In the genomic region with DNA sequence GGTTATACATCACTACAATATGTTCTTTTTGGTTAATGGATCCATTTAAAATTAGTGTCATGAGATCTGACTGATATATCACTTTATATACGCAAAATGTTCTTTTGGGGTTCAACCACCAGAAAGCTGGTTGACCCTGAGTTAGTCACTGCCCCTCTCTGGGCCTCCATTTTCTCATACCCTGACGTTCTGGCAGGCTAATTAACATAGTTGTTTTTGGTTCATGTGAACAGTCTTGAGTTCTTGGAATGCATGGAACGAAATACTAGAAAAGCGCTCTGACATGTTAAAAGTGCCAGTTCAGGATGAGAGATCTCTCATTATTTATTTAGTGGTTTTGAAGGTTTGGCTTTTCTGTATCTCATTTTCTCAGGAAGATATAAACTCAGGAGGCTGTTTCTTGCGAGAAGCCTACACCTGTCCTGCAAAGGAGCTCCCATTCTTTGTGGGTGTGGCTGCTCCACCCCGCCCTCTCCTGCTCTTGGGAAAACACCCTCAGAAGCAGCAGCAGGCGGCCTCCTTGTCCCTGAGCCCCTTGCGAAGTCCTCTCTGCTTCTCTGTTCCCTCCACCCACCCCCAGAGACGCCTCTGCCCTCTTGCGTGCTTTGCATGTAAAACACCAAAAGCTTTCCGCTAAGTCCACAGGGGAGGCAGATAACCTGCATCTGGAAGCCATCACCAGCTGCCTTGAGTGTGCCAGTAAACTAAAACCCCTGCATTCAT, we compare ENCODE assay signal across 1 cellular context.
A peak's percentile ranks its signal among the peaks of the same experiment; 100 is the strongest.
TF ChIP-seq lines count a peak whose summit lies in the region.

No MANE protein-coding gene starts in this region.

TF ChIP-seq in HEK293, 187 proteins besides CTCF, POLR2A, EP300 and RAD21 (continued from another document and continues in another):
- TF ChIP-seq, protein P1, sequence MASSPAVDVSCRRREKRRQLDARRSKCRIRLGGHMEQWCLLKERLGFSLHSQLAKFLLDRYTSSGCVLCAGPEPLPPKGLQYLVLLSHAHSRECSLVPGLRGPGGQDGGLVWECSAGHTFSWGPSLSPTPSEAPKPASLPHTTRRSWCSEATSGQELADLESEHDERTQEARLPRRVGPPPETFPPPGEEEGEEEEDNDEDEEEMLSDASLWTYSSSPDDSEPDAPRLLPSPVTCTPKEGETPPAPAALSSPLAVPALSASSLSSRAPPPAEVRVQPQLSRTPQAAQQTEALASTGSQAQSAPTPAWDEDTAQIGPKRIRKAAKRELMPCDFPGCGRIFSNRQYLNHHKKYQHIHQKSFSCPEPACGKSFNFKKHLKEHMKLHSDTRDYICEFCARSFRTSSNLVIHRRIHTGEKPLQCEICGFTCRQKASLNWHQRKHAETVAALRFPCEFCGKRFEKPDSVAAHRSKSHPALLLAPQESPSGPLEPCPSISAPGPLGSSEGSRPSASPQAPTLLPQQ (tag by site-specific recombination; IDR thresholded peaks at IDR 0.05) = no peak
- TF ChIP-seq KLF1 (tag by site-specific recombination; IDR thresholded peaks at IDR 0.05) (peak; percentile 83), ZNF664 (tag by site-specific recombination; IDR thresholded peaks at IDR 0.05) (no peak), TRIM28 (IDR thresholded peaks at IDR 0.05; ENCODE audit: borderline replicate concordance, low read length) (peak; percentile 82), ZNF670 (tag by site-specific recombination; IDR thresholded peaks at IDR 0.05; ENCODE audit: low read depth) (no peak), ZNF560 (tag by site-specific recombination; IDR thresholded peaks at IDR 0.05; ENCODE audit: borderline replicate concordance) (no peak), ZNF354C (tag by site-specific recombination; IDR thresholded peaks at IDR 0.05; ENCODE audit: borderline replicate concordance, low read depth) (no peak), ZNF561 (tag by site-specific recombination; IDR thresholded peaks at IDR 0.05; ENCODE audit: borderline replicate concordance) (no peak), ZNF341 (tag by site-specific recombination; IDR thresholded peaks at IDR 0.05; ENCODE audit: low read depth) (0 out of 2 replicates have a peak, but pooled peaks have one; percentile 11), ZNF660 (tag by site-specific recombination; IDR thresholded peaks at IDR 0.05) (no peak; the same call in 1 of the 2 replicates), ZNF830 (tag by site-specific recombination; IDR thresholded peaks at IDR 0.05; ENCODE audit: low read depth) (no peak), GLIS2 (tag by site-specific recombination; IDR thresholded peaks at IDR 0.05) (no peak), KLF7 (tag by site-specific recombination; IDR thresholded peaks at IDR 0.05; ENCODE audit: borderline replicate concordance) (no peak), WT1 (tag by site-specific recombination; IDR thresholded peaks at IDR 0.05) (0 out of 2 replicates have a peak, but pooled peaks have one; percentile 47), ZNF335 (tag by site-specific recombination; conservative IDR thresholded peaks at IDR 0.05) (no peak), KLF9 (tag by site-specific recombination; IDR thresholded peaks at IDR 0.05; ENCODE audit: low read depth) (peak; percentile 62), SP7 (tag by site-specific recombination; IDR thresholded peaks at IDR 0.05) (no peak), ZFP69B (tag by site-specific recombination; IDR thresholded peaks at IDR 0.05) (no peak), ZNF792 (tag by site-specific recombination; IDR thresholded peaks at IDR 0.05) (no peak), ZFP41 (tag by site-specific recombination; IDR thresholded peaks at IDR 0.05; ENCODE audit: borderline replicate concordance) (no peak), IKZF3 (tag by site-specific recombination; IDR thresholded peaks at IDR 0.05) (no peak), ZNF19 (tag by site-specific recombination; IDR thresholded peaks at IDR 0.05; ENCODE audit: low read depth) (no peak), BCL11B (tag by site-specific recombination; IDR thresholded peaks at IDR 0.05; ENCODE audit: low read depth) (no peak), ZNF239 (tag by site-specific recombination; IDR thresholded peaks at IDR 0.05) (no peak), ZNF544 (tag by site-specific recombination; IDR thresholded peaks at IDR 0.05) (no peak), RBAK (tag by site-specific recombination; IDR thresholded peaks at IDR 0.05) (no peak), ZNF133 (tag by site-specific recombination; IDR thresholded peaks at IDR 0.05) (no peak), HOXA7 (CRISPR knock-in tag; IDR thresholded peaks at IDR 0.05; ENCODE audit: borderline replicate concordance) (no peak), ZNF140 (tag by site-specific recombination; IDR thresholded peaks at IDR 0.05) (no peak), MEIS1 (CRISPR knock-in tag; IDR thresholded peaks at IDR 0.05; ENCODE audit: borderline replicate concordance) (no peak), ZNF175 (tag by site-specific recombination; IDR thresholded peaks at IDR 0.05) (no peak), BCL11A (tag by site-specific recombination; IDR thresholded peaks at IDR 0.05; ENCODE audit: low read depth) (no peak), PRDM1 (tag by site-specific recombination; IDR thresholded peaks at IDR 0.05) (no peak), ZNF658 (tag by site-specific recombination; IDR thresholded peaks at IDR 0.05) (no peak), ZFHX2 (tag by site-specific recombination; conservative IDR thresholded peaks at IDR 0.05) (peak; percentile 91), ZNF157 (tag by site-specific recombination; IDR thresholded peaks at IDR 0.05) (no peak)
- TF ChIP-seq, protein P2, sequence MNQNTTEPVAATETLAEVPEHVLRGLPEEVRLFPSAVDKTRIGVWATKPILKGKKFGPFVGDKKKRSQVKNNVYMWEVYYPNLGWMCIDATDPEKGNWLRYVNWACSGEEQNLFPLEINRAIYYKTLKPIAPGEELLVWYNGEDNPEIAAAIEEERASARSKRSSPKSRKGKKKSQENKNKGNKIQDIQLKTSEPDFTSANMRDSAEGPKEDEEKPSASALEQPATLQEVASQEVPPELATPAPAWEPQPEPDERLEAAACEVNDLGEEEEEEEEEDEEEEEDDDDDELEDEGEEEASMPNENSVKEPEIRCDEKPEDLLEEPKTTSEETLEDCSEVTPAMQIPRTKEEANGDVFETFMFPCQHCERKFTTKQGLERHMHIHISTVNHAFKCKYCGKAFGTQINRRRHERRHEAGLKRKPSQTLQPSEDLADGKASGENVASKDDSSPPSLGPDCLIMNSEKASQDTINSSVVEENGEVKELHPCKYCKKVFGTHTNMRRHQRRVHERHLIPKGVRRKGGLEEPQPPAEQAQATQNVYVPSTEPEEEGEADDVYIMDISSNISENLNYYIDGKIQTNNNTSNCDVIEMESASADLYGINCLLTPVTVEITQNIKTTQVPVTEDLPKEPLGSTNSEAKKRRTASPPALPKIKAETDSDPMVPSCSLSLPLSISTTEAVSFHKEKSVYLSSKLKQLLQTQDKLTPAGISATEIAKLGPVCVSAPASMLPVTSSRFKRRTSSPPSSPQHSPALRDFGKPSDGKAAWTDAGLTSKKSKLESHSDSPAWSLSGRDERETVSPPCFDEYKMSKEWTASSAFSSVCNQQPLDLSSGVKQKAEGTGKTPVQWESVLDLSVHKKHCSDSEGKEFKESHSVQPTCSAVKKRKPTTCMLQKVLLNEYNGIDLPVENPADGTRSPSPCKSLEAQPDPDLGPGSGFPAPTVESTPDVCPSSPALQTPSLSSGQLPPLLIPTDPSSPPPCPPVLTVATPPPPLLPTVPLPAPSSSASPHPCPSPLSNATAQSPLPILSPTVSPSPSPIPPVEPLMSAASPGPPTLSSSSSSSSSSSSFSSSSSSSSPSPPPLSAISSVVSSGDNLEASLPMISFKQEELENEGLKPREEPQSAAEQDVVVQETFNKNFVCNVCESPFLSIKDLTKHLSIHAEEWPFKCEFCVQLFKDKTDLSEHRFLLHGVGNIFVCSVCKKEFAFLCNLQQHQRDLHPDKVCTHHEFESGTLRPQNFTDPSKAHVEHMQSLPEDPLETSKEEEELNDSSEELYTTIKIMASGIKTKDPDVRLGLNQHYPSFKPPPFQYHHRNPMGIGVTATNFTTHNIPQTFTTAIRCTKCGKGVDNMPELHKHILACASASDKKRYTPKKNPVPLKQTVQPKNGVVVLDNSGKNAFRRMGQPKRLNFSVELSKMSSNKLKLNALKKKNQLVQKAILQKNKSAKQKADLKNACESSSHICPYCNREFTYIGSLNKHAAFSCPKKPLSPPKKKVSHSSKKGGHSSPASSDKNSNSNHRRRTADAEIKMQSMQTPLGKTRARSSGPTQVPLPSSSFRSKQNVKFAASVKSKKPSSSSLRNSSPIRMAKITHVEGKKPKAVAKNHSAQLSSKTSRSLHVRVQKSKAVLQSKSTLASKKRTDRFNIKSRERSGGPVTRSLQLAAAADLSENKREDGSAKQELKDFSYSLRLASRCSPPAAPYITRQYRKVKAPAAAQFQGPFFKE (tag by site-specific recombination; IDR thresholded peaks at IDR 0.05; ENCODE audit: borderline replicate concordance) = no peak
- TF ChIP-seq, protein P3, sequence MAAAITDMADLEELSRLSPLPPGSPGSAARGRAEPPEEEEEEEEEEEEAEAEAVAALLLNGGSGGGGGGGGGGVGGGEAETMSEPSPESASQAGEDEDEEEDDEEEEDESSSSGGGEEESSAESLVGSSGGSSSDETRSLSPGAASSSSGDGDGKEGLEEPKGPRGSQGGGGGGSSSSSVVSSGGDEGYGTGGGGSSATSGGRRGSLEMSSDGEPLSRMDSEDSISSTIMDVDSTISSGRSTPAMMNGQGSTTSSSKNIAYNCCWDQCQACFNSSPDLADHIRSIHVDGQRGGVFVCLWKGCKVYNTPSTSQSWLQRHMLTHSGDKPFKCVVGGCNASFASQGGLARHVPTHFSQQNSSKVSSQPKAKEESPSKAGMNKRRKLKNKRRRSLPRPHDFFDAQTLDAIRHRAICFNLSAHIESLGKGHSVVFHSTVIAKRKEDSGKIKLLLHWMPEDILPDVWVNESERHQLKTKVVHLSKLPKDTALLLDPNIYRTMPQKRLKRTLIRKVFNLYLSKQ (tag by site-specific recombination; IDR thresholded peaks at IDR 0.05; ENCODE audit: borderline replicate concordance) = no peak
- TF ChIP-seq, protein P4, sequence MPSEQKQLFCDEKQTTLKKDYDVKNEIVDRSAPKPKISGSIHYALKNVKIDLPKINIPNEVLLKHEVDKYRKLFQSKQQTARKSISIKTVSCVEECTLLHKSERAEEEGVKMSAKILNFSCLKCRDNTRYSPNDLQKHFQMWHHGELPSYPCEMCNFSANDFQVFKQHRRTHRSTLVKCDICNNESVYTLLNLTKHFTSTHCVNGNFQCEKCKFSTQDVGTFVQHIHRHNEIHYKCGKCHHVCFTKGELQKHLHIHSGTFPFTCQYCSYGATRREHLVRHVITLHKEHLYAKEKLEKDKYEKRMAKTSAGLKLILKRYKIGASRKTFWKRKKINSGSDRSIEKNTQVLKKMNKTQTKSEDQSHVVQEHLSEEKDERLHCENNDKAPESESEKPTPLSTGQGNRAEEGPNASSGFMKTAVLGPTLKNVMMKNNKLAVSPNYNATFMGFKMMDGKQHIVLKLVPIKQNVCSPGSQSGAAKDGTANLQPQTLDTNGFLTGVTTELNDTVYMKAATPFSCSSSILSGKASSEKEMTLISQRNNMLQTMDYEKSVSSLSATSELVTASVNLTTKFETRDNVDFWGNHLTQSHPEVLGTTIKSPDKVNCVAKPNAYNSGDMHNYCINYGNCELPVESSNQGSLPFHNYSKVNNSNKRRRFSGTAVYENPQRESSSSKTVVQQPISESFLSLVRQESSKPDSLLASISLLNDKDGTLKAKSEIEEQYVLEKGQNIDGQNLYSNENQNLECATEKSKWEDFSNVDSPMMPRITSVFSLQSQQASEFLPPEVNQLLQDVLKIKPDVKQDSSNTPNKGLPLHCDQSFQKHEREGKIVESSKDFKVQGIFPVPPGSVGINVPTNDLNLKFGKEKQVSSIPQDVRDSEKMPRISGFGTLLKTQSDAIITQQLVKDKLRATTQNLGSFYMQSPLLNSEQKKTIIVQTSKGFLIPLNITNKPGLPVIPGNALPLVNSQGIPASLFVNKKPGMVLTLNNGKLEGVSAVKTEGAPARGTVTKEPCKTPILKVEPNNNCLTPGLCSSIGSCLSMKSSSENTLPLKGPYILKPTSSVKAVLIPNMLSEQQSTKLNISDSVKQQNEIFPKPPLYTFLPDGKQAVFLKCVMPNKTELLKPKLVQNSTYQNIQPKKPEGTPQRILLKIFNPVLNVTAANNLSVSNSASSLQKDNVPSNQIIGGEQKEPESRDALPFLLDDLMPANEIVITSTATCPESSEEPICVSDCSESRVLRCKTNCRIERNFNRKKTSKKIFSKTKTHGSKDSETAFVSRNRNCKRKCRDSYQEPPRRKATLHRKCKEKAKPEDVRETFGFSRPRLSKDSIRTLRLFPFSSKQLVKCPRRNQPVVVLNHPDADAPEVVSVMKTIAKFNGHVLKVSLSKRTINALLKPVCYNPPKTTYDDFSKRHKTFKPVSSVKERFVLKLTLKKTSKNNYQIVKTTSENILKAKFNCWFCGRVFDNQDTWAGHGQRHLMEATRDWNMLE (tag by site-specific recombination; conservative IDR thresholded peaks at IDR 0.05; ENCODE audit: low read depth) = no peak
- TF ChIP-seq, protein P5, sequence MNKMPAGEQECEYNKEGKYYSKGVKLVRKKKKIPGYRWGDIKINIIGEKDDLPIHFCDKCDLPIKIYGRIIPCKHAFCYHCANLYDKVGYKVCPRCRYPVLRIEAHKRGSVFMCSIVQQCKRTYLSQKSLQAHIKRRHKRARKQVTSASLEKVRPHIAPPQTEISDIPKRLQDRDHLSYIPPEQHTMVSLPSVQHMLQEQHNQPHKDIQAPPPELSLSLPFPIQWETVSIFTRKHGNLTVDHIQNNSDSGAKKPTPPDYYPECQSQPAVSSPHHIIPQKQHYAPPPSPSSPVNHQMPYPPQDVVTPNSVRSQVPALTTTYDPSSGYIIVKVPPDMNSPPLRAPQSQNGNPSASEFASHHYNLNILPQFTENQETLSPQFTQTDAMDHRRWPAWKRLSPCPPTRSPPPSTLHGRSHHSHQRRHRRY (tag by site-specific recombination; IDR thresholded peaks at IDR 0.05) = no peak
- TF ChIP-seq, protein P6, sequence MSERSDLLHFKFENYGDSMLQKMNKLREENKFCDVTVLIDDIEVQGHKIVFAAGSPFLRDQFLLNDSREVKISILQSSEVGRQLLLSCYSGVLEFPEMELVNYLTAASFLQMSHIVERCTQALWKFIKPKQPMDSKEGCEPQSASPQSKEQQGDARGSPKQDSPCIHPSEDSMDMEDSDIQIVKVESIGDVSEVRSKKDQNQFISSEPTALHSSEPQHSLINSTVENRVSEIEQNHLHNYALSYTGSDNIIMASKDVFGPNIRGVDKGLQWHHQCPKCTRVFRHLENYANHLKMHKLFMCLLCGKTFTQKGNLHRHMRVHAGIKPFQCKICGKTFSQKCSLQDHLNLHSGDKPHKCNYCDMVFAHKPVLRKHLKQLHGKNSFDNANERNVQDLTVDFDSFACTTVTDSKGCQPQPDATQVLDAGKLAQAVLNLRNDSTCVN (tag by site-specific recombination; optimal IDR thresholded peaks at IDR 0.05) = no peak
- TF ChIP-seq, protein P7, sequence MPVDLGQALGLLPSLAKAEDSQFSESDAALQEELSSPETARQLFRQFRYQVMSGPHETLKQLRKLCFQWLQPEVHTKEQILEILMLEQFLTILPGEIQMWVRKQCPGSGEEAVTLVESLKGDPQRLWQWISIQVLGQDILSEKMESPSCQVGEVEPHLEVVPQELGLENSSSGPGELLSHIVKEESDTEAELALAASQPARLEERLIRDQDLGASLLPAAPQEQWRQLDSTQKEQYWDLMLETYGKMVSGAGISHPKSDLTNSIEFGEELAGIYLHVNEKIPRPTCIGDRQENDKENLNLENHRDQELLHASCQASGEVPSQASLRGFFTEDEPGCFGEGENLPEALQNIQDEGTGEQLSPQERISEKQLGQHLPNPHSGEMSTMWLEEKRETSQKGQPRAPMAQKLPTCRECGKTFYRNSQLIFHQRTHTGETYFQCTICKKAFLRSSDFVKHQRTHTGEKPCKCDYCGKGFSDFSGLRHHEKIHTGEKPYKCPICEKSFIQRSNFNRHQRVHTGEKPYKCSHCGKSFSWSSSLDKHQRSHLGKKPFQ (tag by site-specific recombination; IDR thresholded peaks at IDR 0.05) = no peak
